Comparison of ENCODE assay signal across 31 cellular contexts in genomic region chr20:5885866-5886265, GRCh38. TPM values are rescaled to one million over a fixed set of nuclear protein-coding genes. Genes with fewer than 3 reads are reported as not detected.
"Had no signal": no experiment of that assay in that cellular context is flagged by ENCODE, and none has a peak within 500 bp of the region (broad histone marks: within the 10 kb centered on the region; RNA-seq: fewer than 3 reads in every experiment).

No MANE protein-coding gene starts in this region.

- H3K36me3 ChIP-seq: adrenal gland, cardiac muscle cell, heart left ventricle, sigmoid colon, suprapubic skin, tibial artery, upper lobe of right lung had no signal

- DNase-seq: activated B cell treated with CpG ODN at 0.5 μM for 24 hours; activated CD4-positive, alpha-beta T cell treated with anti-CD3 and anti-CD28 coated beads for 36 hours; activated effector memory CD4-positive, alpha-beta T cell treated with Interleukin-2 at 50 U/mL for 16 hours; activated naive CD4-positive, alpha-beta T cell treated with Interleukin-2 at 50 U/mL for 16 hours; activated T-cell treated with anti-CD3 and anti-CD28 coated beads for 4 hours; activated T-cell treated with anti-CD3 and anti-CD28 coated beads, Interleukin-2, amount 50 U/mL, for 72 hours; adrenal gland; aorta; cortex of kidney; heart left ventricle; kidney glomerular epithelial cell; mesendoderm; posterior cingulate gyrus; sigmoid colon; stimulated activated CD4-positive, alpha-beta T cell treated with anti-CD3 and anti-CD28 coated beads, Interleukin-1b, Interleukin-23, amount 100 ng/mL, for 48 hours; stimulated activated CD4-positive, alpha-beta T cell treated with anti-CD3 and anti-CD28 coated beads, Interleukin-4, amount 100 ng/mL, for 4 hours; stimulated activated CD8-positive, alpha-beta memory T cell treated with anti-CD3 and anti-CD28 coated beads, Interleukin-4, amount 100 ng/mL, for 48 hours; T-helper 2 cell; tibial artery; upper lobe of right lung had no signal

- H3K4me2 ChIP-seq: smooth muscle cell had no signal

- H3K4me3 Mint-ChIP-seq: activated B cell treated with CpG ODN at 0.5 μM for 24 hours; activated CD4-positive, alpha-beta T cell treated with anti-CD3 and anti-CD28 coated beads for 36 hours; activated naive CD8-positive, alpha-beta T cell; activated T-cell treated with anti-CD3 and anti-CD28 coated beads, Interleukin-2, amount 50 U/mL, for 72 hours; brain; natural killer cell treated with Interleukin-12 subunit alpha and Interleukin-12 subunit beta and Interleukin-15 and Interleukin-18, amount 100 ng/mL, for 72 hours; stimulated activated memory B cell treated with anti-CD40 and anti-IgM and Interleukin-4, amounts not matched to agents 10 μg/mL and 1 μg/mL and 100 μg/mL, for 72 hours had no signal

- H3K4me1 ChIP-seq: sigmoid colon, suprapubic skin, tibial artery, upper lobe of right lung had no signal

- H3K4me3 ChIP-seq: adrenal gland, cardiac muscle cell, heart left ventricle, lung, sigmoid colon, smooth muscle cell, suprapubic skin, tibial artery, upper lobe of right lung had no signal

- H3K27ac ChIP-seq: cardiac muscle cell, sigmoid colon, suprapubic skin, tibial artery, upper lobe of right lung had no signal

- ATAC-seq: activated CD4-positive, alpha-beta T cell treated with anti-CD3 and anti-CD28 coated beads for 36 hours; activated T-cell treated with anti-CD3 and anti-CD28 coated beads, Interleukin-2, amount 50 U/mL, for 72 hours; left lobe of liver; natural killer cell treated with Interleukin-12 subunit alpha and Interleukin-12 subunit beta and Interleukin-15 and Interleukin-18, amount 100 ng/mL, for 72 hours; stimulated activated memory B cell treated with anti-CD40 and anti-IgM and Interleukin-4, amounts not matched to agents 10 μg/mL and 1 μg/mL and 100 μg/mL, for 72 hours; upper lobe of right lung had no signal

- H3K9me3 Mint-ChIP-seq: activated B cell treated with CpG ODN at 0.5 μM for 24 hours; activated T-cell treated with anti-CD3 and anti-CD28 coated beads, Interleukin-2, amount 50 U/mL, for 72 hours; brain; natural killer cell treated with Interleukin-12 subunit alpha and Interleukin-12 subunit beta and Interleukin-15 and Interleukin-18, amount 100 ng/mL, for 72 hours; stimulated activated memory B cell treated with anti-CD40 and anti-IgM and Interleukin-4, amounts not matched to agents 10 μg/mL and 1 μg/mL and 100 μg/mL, for 72 hours had no signal

- H3K27me3 ChIP-seq: adrenal gland, cardiac muscle cell, heart left ventricle had no signal

- H3K36me3 Mint-ChIP-seq: activated naive CD8-positive, alpha-beta T cell; brain; natural killer cell treated with Interleukin-12 subunit alpha and Interleukin-12 subunit beta and Interleukin-15 and Interleukin-18, amount 100 ng/mL, for 72 hours; stimulated activated memory B cell treated with anti-CD40 and anti-IgM and Interleukin-4, amounts not matched to agents 10 μg/mL and 1 μg/mL and 100 μg/mL, for 72 hours had no signal

- H3K9me3 ChIP-seq: adrenal gland, heart left ventricle, sigmoid colon, suprapubic skin, tibial artery, upper lobe of right lung had no signal

- H3K4me1 Mint-ChIP-seq: activated B cell treated with CpG ODN at 0.5 μM for 24 hours, brain had no signal

- H3K27ac Mint-ChIP-seq: activated B cell treated with CpG ODN at 0.5 μM for 24 hours; activated CD4-positive, alpha-beta T cell treated with anti-CD3 and anti-CD28 coated beads for 36 hours; activated naive CD8-positive, alpha-beta T cell; activated T-cell treated with anti-CD3 and anti-CD28 coated beads, Interleukin-2, amount 50 U/mL, for 72 hours; natural killer cell treated with Interleukin-12 subunit alpha and Interleukin-12 subunit beta and Interleukin-15 and Interleukin-18, amount 100 ng/mL, for 72 hours; stimulated activated memory B cell treated with anti-CD40 and anti-IgM and Interleukin-4, amounts not matched to agents 10 μg/mL and 1 μg/mL and 100 μg/mL, for 72 hours had no signal

RNA-seq across cellular contexts. Expression of gene CHGB, which starts 25.4 kb away (rescaled TPM):
- total RNA-seq: activated B cell treated with CpG ODN at 0.5 μM for 24 hours; activated T-cell treated with anti-CD3 and anti-CD28 coated beads, Interleukin-2, amount 50 U/mL, for 72 hours; aorta; chondrocyte; endothelial cell of umbilical vein; natural killer cell treated with Interleukin-12 subunit alpha and Interleukin-12 subunit beta and Interleukin-15 and Interleukin-18, amount 100 ng/mL, for 72 hours; smooth muscle cell; suprapubic skin; upper lobe of right lung had no signal
